In genomic region chr2:70089220-70089945, GRCh38 we compare ENCODE assay signal across 8 cellular contexts. TPM values are rescaled to one million over a fixed set of nuclear protein-coding genes. Genes with fewer than 3 reads are reported as not detected.
DNase-seq lines count a peak whose midpoint lies in the region; ATAC-seq, FAIRE-seq and TF ChIP-seq lines count a peak whose summit lies in the region.

No MANE protein-coding gene starts in this region.

- H3K27me3 Mint-ChIP-seq in central memory CD8-positive, alpha-beta T cell: no peaks in the 10 kb centered on the region
- H3K27me3 Mint-ChIP-seq in mesothelial cell of epicardium (ENCODE audit: low read depth): no peaks in the 10 kb centered on the region

- H3K27me3 ChIP-seq in thyroid gland: no peaks in the 10 kb centered on the region

- H3K27ac Mint-ChIP-seq in central memory CD8-positive, alpha-beta T cell (ENCODE audit: low read depth): peak overlapping the region; percentile 100
- H3K27ac Mint-ChIP-seq in mesothelial cell of epicardium: peak overlapping the region; percentile 99

- H3K4me1 Mint-ChIP-seq in central memory CD8-positive, alpha-beta T cell: peaks cover 67% of the 10 kb centered on the region
- H3K4me1 Mint-ChIP-seq in mesothelial cell of epicardium: peaks cover 35% of the 10 kb centered on the region

- 12 to 15% methylated on average over 11 of the region's 11 CpGs for WGBS in thyroid gland, 2 donors

- peaks cover 45% of the 10 kb centered on the region for H3K36me3 Mint-ChIP-seq in central memory CD8-positive, alpha-beta T cell (ENCODE audit: insufficient read depth)
- H3K36me3 Mint-ChIP-seq in mesothelial cell of epicardium: peaks cover 5% of the 10 kb centered on the region

- intact Hi-C loops in thyroid gland (cut with DNase I): loop anchor here (5.0 kb wide), 1 partner anchor 33 kb away; no protein-coding TSS in a partner anchor

- no peaks in the 10 kb centered on the region for H3K9me3 Mint-ChIP-seq in central memory CD8-positive, alpha-beta T cell
- H3K9me3 Mint-ChIP-seq in mesothelial cell of epicardium: no peaks in the 10 kb centered on the region

- peak; percentile 71 for DNase-seq in RPMI8226
- DNase-seq in central memory CD8-positive, alpha-beta T cell (ENCODE audit: low spot score in 2 of 2): no peak
- DNase-seq in mesothelial cell of epicardium (ENCODE audit: low spot score in 2 of 2, unreplicated experiment in 2 of 2): no peak
- DNase-seq in thyroid gland: peak; percentile 29 to 40
- DNase-seq in GM19239 (ENCODE audit: insufficient read length, low spot score): no peak

- TF ChIP-seq CTCF in 22Rv1 (IDR thresholded peaks at IDR 0.05): no peak
- no peak for TF ChIP-seq CTCF in mesothelial cell of epicardium (IDR thresholded peaks at IDR 0.05; ENCODE audit: unreplicated experiment)
- TF ChIP-seq CTCF in thyroid gland (IDR thresholded peaks at IDR 0.05): no peak

- peaks cover 4 to 11% of the 10 kb centered on the region in 2 donors for H3K36me3 ChIP-seq in thyroid gland

- ATAC-seq in central memory CD8-positive, alpha-beta T cell (replicated peaks; ENCODE audit: extremely low read depth, poor library complexity, severe bottlenecking): no peak
- ATAC-seq in HG03520 (IDR thresholded peaks at IDR 0.05; ENCODE audit: unreplicated experiment): no peak

- no peak for FAIRE-seq in GM19239 (lab: Jason Lieb, UNC)

- H3K4me3 Mint-ChIP-seq in central memory CD8-positive, alpha-beta T cell: peak overlapping the region; percentile 97
- peak overlapping the region; percentile 92 for H3K4me3 Mint-ChIP-seq in mesothelial cell of epicardium

- TF ChIP-seq POLR2A in GM19193 (IDR thresholded peaks at IDR 0.05; ENCODE audit: extremely low read depth, insufficient read depth, insufficient read length) (peak; percentile 38), thyroid gland (IDR thresholded peaks at IDR 0.05) (peak in 1 of 2 donors; percentile 35)

- H3K4me1 ChIP-seq in thyroid gland: peaks cover 27 to 33% of the 10 kb centered on the region in 2 donors

- peak overlapping the region; percentile 100 for H3K27ac ChIP-seq in 22Rv1
- peak overlapping the region; percentile 73 to 100 (median 98) for H3K27ac ChIP-seq in thyroid gland

- H3K4me3 ChIP-seq in thyroid gland (replicated peaks in 1 of 3): peak overlapping the region; percentile 78 to 96 (median 89)

- no peaks in the 10 kb centered on the region for H3K9me3 ChIP-seq in thyroid gland

RNA-seq across cellular contexts. Expression of gene PCBP1, which starts 2.1 kb away (rescaled TPM):
- total RNA-seq in mesothelial cell of epicardium: 245 to 257 TPM (median 255 TPM) in 3 replicates
- total RNA-seq in thyroid gland: 100 to 1,000 TPM; 165 to 215 (median 195) TPM

Comparison
In these comparisons a context has a peak if more than half of its experiments do, and no peak if none do; other contexts are left out.
1. DNase-seq: peak in RPMI8226 (single experiment) and thyroid gland (2 of 2); none in central memory CD8-positive, alpha-beta T cell (0 of 2), mesothelial cell of epicardium (0 of 2) and GM19239 (single experiment).